12 cellular contexts compared by ENCODE assay signal in the genomic region with DNA sequence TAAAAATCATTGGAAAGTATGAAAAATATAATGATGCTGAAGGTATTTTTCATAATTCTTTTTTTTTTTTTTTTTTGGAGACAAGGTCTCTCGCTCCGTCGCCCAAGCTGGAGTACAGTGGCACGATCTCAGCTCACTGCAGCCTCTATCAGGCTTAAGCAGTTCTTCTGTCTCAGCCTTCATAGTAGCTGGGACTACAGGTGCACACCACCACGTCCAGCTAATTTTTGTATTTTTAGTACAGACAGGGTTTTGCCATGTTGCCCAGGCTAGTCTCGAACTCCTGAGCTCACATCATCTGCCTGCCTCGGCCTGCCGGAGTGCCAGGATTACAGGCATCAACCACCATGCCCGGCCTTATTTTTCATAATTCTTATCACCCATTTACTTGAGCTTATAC. TPM values are rescaled to one million over a fixed set of nuclear protein-coding genes. Genes with fewer than 3 reads are reported as not detected.
DNase-seq lines count a peak whose midpoint lies in the region; ATAC-seq, FAIRE-seq and TF ChIP-seq lines count a peak whose summit lies in the region.
"Had no signal": no experiment of that assay in that cellular context is flagged by ENCODE, and none has a peak within 500 bp of the region (broad histone marks: within the 10 kb centered on the region; RNA-seq: fewer than 3 reads in every experiment).

No MANE protein-coding gene starts in this region.

- H3K9me3 Mint-ChIP-seq in IgD-negative memory B cell (no peaks in the 10 kb centered on the region), progenitor cell of endocrine pancreas (ENCODE audit: low read depth) (peaks cover 9% of the 10 kb centered on the region)

- H3K27me3 Mint-ChIP-seq in IgD-negative memory B cell = peaks cover 2% of the 10 kb centered on the region
- H3K27me3 Mint-ChIP-seq in progenitor cell of endocrine pancreas = no peaks in the 10 kb centered on the region

- no peaks in the 10 kb centered on the region for H3K27me3 ChIP-seq in BLaER1 treated with 17β-estradiol and CSF1 and Interleukin-3, amounts not matched to agents 10 nM and 100 nM
- no peaks in the 10 kb centered on the region for H3K27me3 ChIP-seq in colonic mucosa

- peak overlapping the region; percentile 95 to 99 (median 98) for H3K27ac Mint-ChIP-seq in IgD-negative memory B cell
- H3K27ac Mint-ChIP-seq in progenitor cell of endocrine pancreas = peak overlapping the region; percentile 91

- H3K9me3 ChIP-seq in BLaER1 treated with 17β-estradiol and CSF1 and Interleukin-3, amounts not matched to agents 10 nM and 100 nM (replicated peaks in 1 of 11) = peaks cover 0 to 18% (median 6%) of the 10 kb centered on the region in 11 experiments; a peak in 7 of 22 replicates
- no peaks in the 10 kb centered on the region for H3K9me3 ChIP-seq in colonic mucosa
- H3K9me3 ChIP-seq: thoracic aorta had no signal

- H3K4me3 Mint-ChIP-seq in IgD-negative memory B cell (peak overlapping the region; percentile 82 to 100 (median 90)), progenitor cell of endocrine pancreas (ENCODE audit: low read depth) (no peak overlapping the region)

- no peak for FAIRE-seq in HTR-8/SVneo (lab: Jason Lieb, UNC)
- FAIRE-seq: D721Med, H54 had no signal

- intact Hi-C loops in colonic mucosa (cut with DNase I) = no loop called here

- peak overlapping the region; percentile 85 to 100 (median 97) for H3K27ac ChIP-seq in BLaER1 treated with 17β-estradiol and CSF1 and Interleukin-3, amounts not matched to agents 10 nM and 100 nM
- H3K27ac ChIP-seq in colonic mucosa = peak overlapping the region; percentile 83

- H3K4me2 ChIP-seq in BLaER1 treated with 17β-estradiol and CSF1 and Interleukin-3, amounts not matched to agents 10 nM and 100 nM = peak overlapping the region; percentile 78 to 98 (median 88)

- peaks cover 67 to 95% (median 89%) of the 10 kb centered on the region in 10 experiments for H3K4me1 ChIP-seq in BLaER1 treated with 17β-estradiol and CSF1 and Interleukin-3, amounts not matched to agents 10 nM and 100 nM
- peaks cover 14% of the 10 kb centered on the region for H3K4me1 ChIP-seq in colonic mucosa

- H3K4me1 Mint-ChIP-seq in IgD-negative memory B cell (peaks cover 46 to 75% (median 62%) of the 10 kb centered on the region in 3 donors), progenitor cell of endocrine pancreas (ENCODE audit: low read depth) (peaks cover 76% of the 10 kb centered on the region)

- H4K20me1 ChIP-seq in BLaER1 treated with 17β-estradiol and CSF1 and Interleukin-3, amounts not matched to agents 10 nM and 100 nM = peaks cover 0 to 7% (median 0%) of the 10 kb centered on the region in 11 experiments; a peak in 1 of 22 replicates

- H3K9ac ChIP-seq in BLaER1 treated with 17β-estradiol and CSF1 and Interleukin-3, amounts not matched to agents 10 nM and 100 nM = peak overlapping the region; percentile 76 to 98 (median 88)
- H3K9ac ChIP-seq in colonic mucosa (ENCODE audit: low read depth in 2 of 2, low read length in 2 of 2) = peak overlapping the region in 1 of 2 donors; percentile 54

- H3K36me3 Mint-ChIP-seq in IgD-negative memory B cell (peaks cover 10% of the 10 kb centered on the region), progenitor cell of endocrine pancreas (ENCODE audit: insufficient read depth) (peaks cover 18% of the 10 kb centered on the region)

- no peak for DNase-seq in colonic mucosa
- no peak for DNase-seq in progenitor cell of endocrine pancreas (ENCODE audit: low spot score, unreplicated experiment)
- no peak for DNase-seq in left lobe of liver (ENCODE audit: low spot score)
- DNase-seq in SIG-M5 (lab: John Stamatoyannopoulos, UW) = no peak
- no peak for DNase-seq in HTR-8/SVneo (ENCODE audit: insufficient read length, low spot score)
- DNase-seq in kidney tubule cell (ENCODE audit: low spot score) = no peak
- DNase-seq: NCI-H748 treated with DMSO at 0.1 percent for 48 hours had no signal

- TF ChIP-seq CTCF in colonic mucosa (IDR thresholded peaks at IDR 0.05) = no peak
- no peak for TF ChIP-seq CTCF in progenitor cell of endocrine pancreas (IDR thresholded peaks at IDR 0.05; ENCODE audit: unreplicated experiment)

- no peak for ATAC-seq in left lobe of liver

- H3K36me3 ChIP-seq in BLaER1 treated with 17β-estradiol and CSF1 and Interleukin-3, amounts not matched to agents 10 nM and 100 nM = peaks cover 11 to 53% (median 27%) of the 10 kb centered on the region in 11 experiments
- H3K36me3 ChIP-seq in colonic mucosa = no peaks in the 10 kb centered on the region
- H3K36me3 ChIP-seq: thoracic aorta had no signal

- peak overlapping the region; percentile 27 to 57 (median 42); a peak in 19 of 20 replicates for H3K4me3 ChIP-seq in BLaER1 treated with 17β-estradiol and CSF1 and Interleukin-3, amounts not matched to agents 10 nM and 100 nM
- no peak overlapping the region for H3K4me3 ChIP-seq in colonic mucosa
- H3K4me3 ChIP-seq: thoracic aorta had no signal

RNA-seq across cellular contexts. Expression of a gene that starts 13.3 kb away (rescaled TPM):
- polyA plus RNA-seq in IgD-negative memory B cell = 624 TPM
- total RNA-seq in colonic mucosa (10 to 100 TPM; 25.9 to 31.5 TPM), progenitor cell of endocrine pancreas (27.1 and 30.3 TPM in 2 replicates), left lobe of liver (36.4 TPM)
